15 cellular contexts compared by ENCODE assay signal in genomic region chr18:34128436-34128835, GRCh38.
DNase-seq lines count a peak whose midpoint lies in the region; ATAC-seq and TF ChIP-seq lines count a peak whose summit lies in the region.
"Had no signal": no experiment of that assay in that cellular context is flagged by ENCODE, and none has a peak within 500 bp of the region (broad histone marks: within the 10 kb centered on the region; RNA-seq: fewer than 3 reads in every experiment).

No MANE protein-coding gene starts in this region.

- peaks cover 1% of the 10 kb centered on the region for H3K27me3 Mint-ChIP-seq in endothelial cell (ENCODE audit: unreplicated experiment)

- H3K27me3 ChIP-seq in H7 (ENCODE audit: control insufficient read depth, insufficient read depth, low read length), result no peaks in the 10 kb centered on the region
- H3K27me3 ChIP-seq: BLaER1 treated with 17β-estradiol and CSF1 and Interleukin-3, amounts not matched to agents 10 nM and 100 nM had no signal

- no peaks in the 10 kb centered on the region for H3K9me3 Mint-ChIP-seq in endothelial cell (ENCODE audit: unreplicated experiment)

- H3K36me3 ChIP-seq in H7 (replicated peaks; ENCODE audit: control insufficient read depth, insufficient read depth, low read length), result no peaks in the 10 kb centered on the region
- H3K36me3 ChIP-seq: BLaER1 treated with 17β-estradiol and CSF1 and Interleukin-3, amounts not matched to agents 10 nM and 100 nM; HAP-1 had no signal

- no peak for ATAC-seq in GM21737 (IDR thresholded peaks at IDR 0.05; ENCODE audit: unreplicated experiment)
- ATAC-seq: PC-3 had no signal

- H3K36me3 Mint-ChIP-seq in endothelial cell (ENCODE audit: low read depth, unreplicated experiment), result no peaks in the 10 kb centered on the region

- H3K4me3 ChIP-seq in fibroblast of pulmonary artery (replicated peaks; ENCODE audit: low read depth, low read length) (no peak overlapping the region), retinal pigment epithelial cell (ENCODE audit: low read length) (no peak overlapping the region), H7 (ENCODE audit: insufficient read depth, low read depth, low read length) (no peak overlapping the region)
- H3K4me3 ChIP-seq: BLaER1 treated with 17β-estradiol and CSF1 and Interleukin-3, amounts not matched to agents 10 nM and 100 nM; HAP-1; SK-N-MC had no signal

- no peaks in the 10 kb centered on the region for H3K4me1 Mint-ChIP-seq in endothelial cell (ENCODE audit: unreplicated experiment)

- DNase-seq in GM03348 (ENCODE audit: low spot score) (peak; percentile 4), amniotic epithelial cell (ENCODE audit: low read depth) (peak; percentile 68), fibroblast of pulmonary artery (ENCODE audit: low read depth) (peak; percentile 18), retinal pigment epithelial cell (ENCODE audit: low read depth) (peak; percentile 23), endothelial cell (ENCODE audit: low spot score) (no peak), H7 (no peak)
- DNase-seq: DMS 273 treated with DMSO at 0.1 percent for 48 hours, NCI-H1436 treated with DMSO at 0.1 percent for 48 hours, NCI-H2081 treated with DMSO at 0.1 percent for 48 hours, NCI-H345, PC-3 had no signal

- H3K27ac Mint-ChIP-seq in endothelial cell (ENCODE audit: unreplicated experiment), result no peak overlapping the region

- TF ChIP-seq CTCF in fibroblast of pulmonary artery (IDR thresholded peaks at IDR 0.05; ENCODE audit: low read length, missing control alignments) (no peak), retinal pigment epithelial cell (conservative IDR thresholded peaks at IDR 0.05; ENCODE audit: low read depth, low read length) (no peak), endothelial cell (IDR thresholded peaks at IDR 0.05; ENCODE audit: unreplicated experiment) (no peak)

- H3K4me3 Mint-ChIP-seq in endothelial cell (ENCODE audit: unreplicated experiment), result no peak overlapping the region

Comparison
In these comparisons a context has a peak if more than half of its experiments do, and no peak if none do; other contexts are left out.
1. DNase-seq: peak in GM03348 (single experiment), amniotic epithelial cell (single experiment), fibroblast of pulmonary artery (single experiment) and retinal pigment epithelial cell (single experiment); none in endothelial cell (single experiment) and H7 (single experiment).